Comparison of ENCODE assay signal across 1 cellular context in genomic region chr3:50587806-50588758, GRCh38.
TF ChIP-seq lines count a peak whose summit lies in the region.

No MANE protein-coding gene starts in this region.

TF ChIP-seq in K562, 482 proteins besides CTCF, POLR2A, EP300 and RAD21 (continued from another document):
- TF ChIP-seq CREB5 (CRISPR knock-in tag; IDR thresholded peaks at IDR 0.05) (no peak), HNRNPLL (IDR thresholded peaks at IDR 0.05; ENCODE audit: low read depth, low read length, poor library complexity, severe bottlenecking) (no peak), ZNF592 (IDR thresholded peaks at IDR 0.05) (peak; percentile 77; the same call in 1 of the 2 replicates), CLOCK (CRISPR knock-in tag; IDR thresholded peaks at IDR 0.05; ENCODE audit: borderline replicate concordance) (no peak), ZNF165 (CRISPR knock-in tag; IDR thresholded peaks at IDR 0.05; ENCODE audit: borderline replicate concordance) (no peak), E2F3 (CRISPR knock-in tag; IDR thresholded peaks at IDR 0.05) (no peak), FOXK1 (CRISPR knock-in tag; IDR thresholded peaks at IDR 0.05; ENCODE audit: borderline replicate concordance) (no peak)
TF ChIP-seq in K562: peak in this region for 7.
